In the genomic region with DNA sequence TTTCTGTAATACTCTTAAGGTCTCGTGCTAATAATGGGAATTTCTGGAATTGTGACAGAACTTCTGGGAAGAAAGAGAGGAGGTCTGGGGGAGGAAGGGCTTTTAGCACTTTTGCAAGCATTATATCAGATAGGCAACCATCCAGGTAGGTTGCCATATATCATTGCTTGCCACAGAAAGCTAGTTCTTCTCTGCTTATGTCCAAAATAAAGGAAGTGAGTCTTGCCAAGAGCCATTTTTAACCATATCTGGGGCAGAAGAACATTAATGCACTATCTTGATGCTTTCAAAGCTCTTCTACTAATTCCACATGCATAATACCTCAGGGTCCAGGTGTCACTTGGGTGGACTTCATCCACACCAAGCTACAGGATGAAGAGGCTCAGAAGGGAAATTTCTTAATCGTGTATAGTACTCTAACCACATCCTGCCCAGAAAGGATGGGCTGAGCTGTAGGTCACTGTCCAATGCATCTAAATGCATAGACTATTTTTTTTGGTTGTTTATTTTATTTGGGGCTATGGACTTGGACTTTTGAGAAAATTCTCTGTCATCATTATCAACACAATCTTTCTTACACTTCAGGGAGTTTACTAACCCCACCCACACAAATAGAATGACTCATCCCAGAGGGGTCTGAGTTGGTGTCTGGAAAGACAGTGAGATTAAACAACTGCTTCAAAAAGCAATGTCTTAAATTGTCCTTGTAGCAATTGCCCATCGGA, we compare ENCODE assay signal across 9 cellular contexts.
DNase-seq lines count a peak whose midpoint lies in the region; ATAC-seq and TF ChIP-seq lines count a peak whose summit lies in the region.
"Had no signal": no experiment of that assay in that cellular context is flagged by ENCODE, and none has a peak within 500 bp of the region (broad histone marks: within the 10 kb centered on the region; RNA-seq: fewer than 3 reads in every experiment).

No MANE protein-coding gene starts in this region.

- H3K9me2 ChIP-seq in GM23338 (ENCODE audit: insufficient read depth): peaks cover 8% of the 10 kb centered on the region

- TF ChIP-seq CTCF in gastroesophageal sphincter (IDR thresholded peaks at IDR 0.05): no peak
- TF ChIP-seq CTCF in ovary (IDR thresholded peaks at IDR 0.05): no peak
- no peak for TF ChIP-seq CTCF in GM23338 (conservative IDR thresholded peaks at IDR 0.05; ENCODE audit: low read depth in 2 of 2)

- WGBS in gastroesophageal sphincter (ENCODE audit: low coverage in 1 of 2), 2 donors: 42 to 52% methylated on average over 3 of the region's 3 CpGs
- 56 to 58% (median 56%) methylated on average over 3 of the region's 3 CpGs for WGBS in ovary, 3 donors

- H3K79me2 ChIP-seq in GM23338 (replicated peaks; ENCODE audit: insufficient read depth): no peaks in the 10 kb centered on the region

- no peak overlapping the region for H3K27ac ChIP-seq in gastroesophageal sphincter
- H3K27ac ChIP-seq in ovary: no peak overlapping the region
- no peak overlapping the region for H3K27ac ChIP-seq in GM23338 (ENCODE audit: low read depth)
- H3K27ac ChIP-seq: epithelial cell of prostate had no signal

- H3K4me1 ChIP-seq in gastroesophageal sphincter (no peaks in the 10 kb centered on the region), ovary (ENCODE audit: insufficient read depth) (no peaks in the 10 kb centered on the region), GM23338 (ENCODE audit: insufficient read depth) (no peaks in the 10 kb centered on the region)

- TF ChIP-seq POLR2A in gastroesophageal sphincter (IDR thresholded peaks at IDR 0.05) (no peak), ovary (IDR thresholded peaks at IDR 0.05) (no peak)

- no peaks in the 10 kb centered on the region for H3K9me3 ChIP-seq in gastroesophageal sphincter
- no peaks in the 10 kb centered on the region for H3K9me3 ChIP-seq in ovary

- no peak overlapping the region for H2AFZ ChIP-seq in GM23338

- H3K4me2 ChIP-seq in GM23338: no peak overlapping the region

- H3F3A ChIP-seq in GM23338 (replicated peaks; ENCODE audit: low read depth): no peaks in the 10 kb centered on the region

- no peaks in the 10 kb centered on the region for H3K27me3 ChIP-seq in gastroesophageal sphincter
- no peaks in the 10 kb centered on the region for H3K27me3 ChIP-seq in ovary
- H3K27me3 ChIP-seq in GM23338 (ENCODE audit: insufficient read depth): no peaks in the 10 kb centered on the region

- H3K4me3 ChIP-seq in gastroesophageal sphincter: no peak overlapping the region
- H3K4me3 ChIP-seq in ovary: no peak overlapping the region
- no peak overlapping the region for H3K4me3 ChIP-seq in GM23338

- H3K36me3 Mint-ChIP-seq in GM23338 (ENCODE audit: low read depth): no peaks in the 10 kb centered on the region

- H3K36me3 ChIP-seq in gastroesophageal sphincter (no peaks in the 10 kb centered on the region), ovary (no peaks in the 10 kb centered on the region), GM23338 (ENCODE audit: insufficient read depth) (no peaks in the 10 kb centered on the region)

- TF ChIP-seq EP300 in gastroesophageal sphincter (IDR thresholded peaks at IDR 0.05) (no peak), ovary (IDR thresholded peaks at IDR 0.05) (no peak)

- no peaks in the 10 kb centered on the region for H3K27me3 Mint-ChIP-seq in GM23338 (ENCODE audit: insufficient read depth, low read depth, poor library complexity)

- ATAC-seq in GM19397 (IDR thresholded peaks at IDR 0.05; ENCODE audit: unreplicated experiment) (peak; percentile 59), HG03159 (IDR thresholded peaks at IDR 0.05; ENCODE audit: unreplicated experiment) (peak; percentile 51), gastroesophageal sphincter (no peak), GM23338 (no peak)

- intact Hi-C loops in ovary (cut with DNase I): no loop called here

- no peaks in the 10 kb centered on the region for H4K20me1 ChIP-seq in GM23338 (replicated peaks; ENCODE audit: insufficient read depth)

- H3K4me3 Mint-ChIP-seq in GM23338: no peak overlapping the region

- H3K9me3 Mint-ChIP-seq in GM23338: no peaks in the 10 kb centered on the region

- H3K27ac Mint-ChIP-seq in GM23338: no peak overlapping the region

- no peaks in the 10 kb centered on the region for H3K4me1 Mint-ChIP-seq in GM23338

- peak; percentile 89 for DNase-seq in Caki2 (ENCODE audit: low read depth)
- DNase-seq in astrocyte of the hippocampus (ENCODE audit: low read depth, low spot score): peak; percentile 34
- no peak for DNase-seq in nucleus accumbens (lab: John Stamatoyannopoulos, UW)
- DNase-seq in ovary: no peak
- no peak for DNase-seq in GM23338 (ENCODE audit: low spot score)

- in situ Hi-C loops in Caki2 (cut with HindIII; ENCODE audit: low pct_unique_long_range_greater_than_20kb, low sequenced_read_pairs): no loop called here

TF ChIP-seq in GM23338, 12 proteins besides CTCF, POLR2A, EP300 and RAD21 (continues in another document):
- TF ChIP-seq EZH2phosphoT487 (IDR thresholded peaks at IDR 0.05; ENCODE audit: unreplicated experiment) (no peak), STAT1 (IDR thresholded peaks at IDR 0.05; ENCODE audit: unreplicated experiment) (no peak), ZNF462 (CRISPR knock-in tag; IDR thresholded peaks at IDR 0.05) (no peak), ETS1 (IDR thresholded peaks at IDR 0.05) (no peak), JUNB (IDR thresholded peaks at IDR 0.05; ENCODE audit: unreplicated experiment) (no peak), NANOG (IDR thresholded peaks at IDR 0.05; ENCODE audit: borderline replicate concordance) (no peak)

Comparison
In these comparisons a context has a peak if more than half of its experiments do, and no peak if none do; other contexts are left out.
1. DNase-seq: peak in Caki2 (single experiment) and astrocyte of the hippocampus (single experiment); none in nucleus accumbens (0 of 56), ovary (0 of 5) and GM23338 (single experiment).
2. ATAC-seq: peak in GM19397 (single experiment) and HG03159 (single experiment); none in gastroesophageal sphincter (single experiment) and GM23338 (single experiment).